Comparison of ENCODE assay signal across 31 cellular contexts in the genomic region with DNA sequence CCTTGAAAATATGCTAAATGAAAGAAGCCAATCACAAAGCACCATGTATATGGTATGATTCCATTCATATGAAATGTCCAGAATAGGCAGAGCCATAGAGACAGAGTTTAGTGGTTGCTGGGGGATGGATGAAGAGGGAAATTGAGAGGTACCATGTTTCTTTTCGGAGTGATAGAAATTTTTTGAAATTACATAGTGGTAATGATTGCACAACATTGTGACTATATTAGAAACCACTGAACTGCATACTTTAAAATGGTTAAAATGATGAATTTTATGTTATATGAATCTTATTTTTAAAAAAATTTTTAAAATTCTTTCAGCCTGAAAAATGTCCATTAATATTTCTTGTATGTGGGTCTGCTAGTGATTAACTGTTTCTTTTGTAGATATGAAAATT.
"Had no signal": no experiment of that assay in that cellular context is flagged by ENCODE, and none has a peak within 500 bp of the region (broad histone marks: within the 10 kb centered on the region; RNA-seq: fewer than 3 reads in every experiment).

No MANE protein-coding gene starts in this region.

- H3K27ac ChIP-seq: adrenal gland, ascending aorta, breast epithelium, cardiac muscle cell, colonic mucosa, epithelial cell of prostate, esophagus squamous epithelium, WERI-Rb-1 had no signal

- H3K36me3 ChIP-seq: breast epithelium, colonic mucosa had no signal

- FAIRE-seq: endometrium, endothelial cell of umbilical vein, TTC549 had no signal

- H3K9me3 ChIP-seq: adrenal gland, ascending aorta, breast epithelium, colonic mucosa, esophagus squamous epithelium had no signal

- H3K4me3 ChIP-seq: adrenal gland, ascending aorta, breast epithelium, cardiac muscle cell, colonic mucosa, esophagus squamous epithelium had no signal

- H3K4me1 ChIP-seq: ascending aorta, breast epithelium, colonic mucosa, esophagus squamous epithelium had no signal

- H3K27me3 ChIP-seq: adrenal gland, ascending aorta, breast epithelium, cardiac muscle cell, colonic mucosa, esophagus squamous epithelium had no signal

- DNase-seq: activated B cell treated with CpG ODN at 0.5 μM for 24 hours; activated CD4-positive, alpha-beta memory T cell treated with anti-CD3 and anti-CD28 coated beads for 36 hours; activated CD4-positive, alpha-beta T cell treated with anti-CD3 and anti-CD28 coated beads for 48 hours; activated CD8-positive, alpha-beta memory T cell treated with anti-CD3 and anti-CD28 coated beads, Interleukin-2, amount 10 ng/mL, durations not matched to agents 7 days and 5 days; activated CD8-positive, alpha-beta memory T cell treated with anti-CD3 and anti-CD28 coated beads, Interleukin-2, amount 50 U/mL, for 4 hours; activated CD8-positive, alpha-beta T cell treated with anti-CD3 and anti-CD28 coated beads, Interleukin-2, amount 10 ng/mL, durations not matched to agents 7 days and 5 days; activated effector memory CD4-positive, alpha-beta T cell treated with anti-CD3 and anti-CD28 coated beads, Interleukin-2, amount 50 U/mL, for 16 hours; activated naive CD4-positive, alpha-beta T cell treated with anti-CD3 and anti-CD28 coated beads for 36 hours; activated naive CD8-positive, alpha-beta T cell treated with anti-CD3 and anti-CD28 coated beads for 36 hours; activated naive CD8-positive, alpha-beta T cell treated with anti-CD3 and anti-CD28 coated beads, Interleukin-2, amount 50 U/mL, for 24 hours; activated T-cell treated with anti-CD3 and anti-CD28 coated beads, Interleukin-2, amount 50 U/mL, for 1 hour; activated T-cell treated with anti-CD3 and anti-CD28 coated beads, Interleukin-2, amount 50 U/mL, for 48 hours; adrenal gland; amygdala; central memory CD4-positive, alpha-beta T cell; cerebellar nuclear complex; colonic mucosa; effector CD8-positive, alpha-beta T cell; esophagus squamous epithelium; foreskin melanocyte; head of caudate nucleus; T-helper 2 cell; WERI-Rb-1 had no signal

- ATAC-seq: activated CD4-positive, CD25-positive, alpha-beta regulatory T cell treated with anti-CD3 and anti-CD28 coated beads, Interleukin-2, amount 50 U/mL, for 24 hours; activated CD8-positive, alpha-beta memory T cell treated with anti-CD3 and anti-CD28 coated beads, Interleukin-2, amount 10 ng/mL, durations not matched to agents 7 days and 5 days; activated CD8-positive, alpha-beta T cell treated with anti-CD3 and anti-CD28 coated beads, Interleukin-2, amount 10 ng/mL, durations not matched to agents 7 days and 5 days; activated naive CD8-positive, alpha-beta T cell treated with anti-CD3 and anti-CD28 coated beads, Interleukin-2, amount 50 U/mL, for 24 hours had no signal
